ENCODE assay signal across 1 cellular context in the genomic region with DNA sequence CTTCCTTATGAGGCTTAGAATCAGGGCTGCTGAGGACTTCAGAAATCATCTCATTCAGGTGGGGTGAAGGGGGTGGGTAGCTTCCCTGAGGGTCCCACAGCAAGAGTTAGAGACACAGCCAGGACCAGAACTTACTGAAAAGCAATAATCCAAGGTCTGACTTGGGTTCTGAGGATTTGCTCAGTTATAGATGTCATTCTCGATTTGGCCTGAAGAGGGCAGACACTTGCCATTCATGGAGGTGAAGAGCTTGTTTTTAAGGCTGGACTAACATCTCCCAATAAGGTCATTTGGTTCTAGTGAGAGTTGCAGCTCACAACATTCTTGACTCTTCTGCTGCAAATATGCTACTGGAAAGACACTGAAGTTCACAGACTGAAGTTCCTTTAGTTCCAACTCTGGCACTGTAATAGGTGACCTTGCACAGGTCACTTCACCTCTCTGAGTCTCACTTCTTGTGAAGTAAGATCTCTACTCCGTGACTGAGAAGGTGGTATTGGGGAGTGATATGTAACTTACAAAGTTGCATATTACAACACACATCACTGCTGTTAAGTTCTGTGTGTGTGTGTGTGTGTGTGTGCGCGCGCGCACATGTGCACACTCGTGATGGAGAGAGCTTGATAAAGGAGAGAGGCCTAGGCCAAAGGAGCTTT.
A peak's percentile ranks its signal among the peaks of the same experiment; 100 is the strongest.
TF ChIP-seq lines count a peak whose summit lies in the region.

No MANE protein-coding gene starts in this region.

TF ChIP-seq in K562, 482 proteins besides CTCF, POLR2A, EP300 and RAD21 (continued from another document):
- TF ChIP-seq, protein P1, sequence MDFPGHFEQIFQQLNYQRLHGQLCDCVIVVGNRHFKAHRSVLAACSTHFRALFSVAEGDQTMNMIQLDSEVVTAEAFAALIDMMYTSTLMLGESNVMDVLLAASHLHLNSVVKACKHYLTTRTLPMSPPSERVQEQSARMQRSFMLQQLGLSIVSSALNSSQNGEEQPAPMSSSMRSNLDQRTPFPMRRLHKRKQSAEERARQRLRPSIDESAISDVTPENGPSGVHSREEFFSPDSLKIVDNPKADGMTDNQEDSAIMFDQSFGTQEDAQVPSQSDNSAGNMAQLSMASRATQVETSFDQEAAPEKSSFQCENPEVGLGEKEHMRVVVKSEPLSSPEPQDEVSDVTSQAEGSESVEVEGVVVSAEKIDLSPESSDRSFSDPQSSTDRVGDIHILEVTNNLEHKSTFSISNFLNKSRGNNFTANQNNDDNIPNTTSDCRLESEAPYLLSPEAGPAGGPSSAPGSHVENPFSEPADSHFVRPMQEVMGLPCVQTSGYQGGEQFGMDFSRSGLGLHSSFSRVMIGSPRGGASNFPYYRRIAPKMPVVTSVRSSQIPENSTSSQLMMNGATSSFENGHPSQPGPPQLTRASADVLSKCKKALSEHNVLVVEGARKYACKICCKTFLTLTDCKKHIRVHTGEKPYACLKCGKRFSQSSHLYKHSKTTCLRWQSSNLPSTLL (IDR thresholded peaks at IDR 0.05) = no peak
- TF ChIP-seq KAT8 (IDR thresholded peaks at IDR 0.05; ENCODE audit: low read depth) = no peak
- TF ChIP-seq, protein P2, sequence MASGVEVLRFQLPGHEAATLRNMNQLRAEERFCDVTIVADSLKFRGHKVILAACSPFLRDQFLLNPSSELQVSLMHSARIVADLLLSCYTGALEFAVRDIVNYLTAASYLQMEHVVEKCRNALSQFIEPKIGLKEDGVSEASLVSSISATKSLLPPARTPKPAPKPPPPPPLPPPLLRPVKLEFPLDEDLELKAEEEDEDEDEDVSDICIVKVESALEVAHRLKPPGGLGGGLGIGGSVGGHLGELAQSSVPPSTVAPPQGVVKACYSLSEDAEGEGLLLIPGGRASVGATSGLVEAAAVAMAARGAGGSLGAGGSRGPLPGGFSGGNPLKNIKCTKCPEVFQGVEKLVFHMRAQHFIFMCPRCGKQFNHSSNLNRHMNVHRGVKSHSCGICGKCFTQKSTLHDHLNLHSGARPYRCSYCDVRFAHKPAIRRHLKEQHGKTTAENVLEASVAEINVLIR (CRISPR knock-in tag; IDR thresholded peaks at IDR 0.05) = no peak
- TF ChIP-seq, protein P3, sequence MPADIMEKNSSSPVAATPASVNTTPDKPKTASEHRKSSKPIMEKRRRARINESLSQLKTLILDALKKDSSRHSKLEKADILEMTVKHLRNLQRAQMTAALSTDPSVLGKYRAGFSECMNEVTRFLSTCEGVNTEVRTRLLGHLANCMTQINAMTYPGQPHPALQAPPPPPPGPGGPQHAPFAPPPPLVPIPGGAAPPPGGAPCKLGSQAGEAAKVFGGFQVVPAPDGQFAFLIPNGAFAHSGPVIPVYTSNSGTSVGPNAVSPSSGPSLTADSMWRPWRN (IDR thresholded peaks at IDR 0.05; ENCODE audit: low read depth) = no peak
- no peak for TF ChIP-seq CXXC5 (CRISPR knock-in tag; IDR thresholded peaks at IDR 0.05)
- TF ChIP-seq, protein P4, sequence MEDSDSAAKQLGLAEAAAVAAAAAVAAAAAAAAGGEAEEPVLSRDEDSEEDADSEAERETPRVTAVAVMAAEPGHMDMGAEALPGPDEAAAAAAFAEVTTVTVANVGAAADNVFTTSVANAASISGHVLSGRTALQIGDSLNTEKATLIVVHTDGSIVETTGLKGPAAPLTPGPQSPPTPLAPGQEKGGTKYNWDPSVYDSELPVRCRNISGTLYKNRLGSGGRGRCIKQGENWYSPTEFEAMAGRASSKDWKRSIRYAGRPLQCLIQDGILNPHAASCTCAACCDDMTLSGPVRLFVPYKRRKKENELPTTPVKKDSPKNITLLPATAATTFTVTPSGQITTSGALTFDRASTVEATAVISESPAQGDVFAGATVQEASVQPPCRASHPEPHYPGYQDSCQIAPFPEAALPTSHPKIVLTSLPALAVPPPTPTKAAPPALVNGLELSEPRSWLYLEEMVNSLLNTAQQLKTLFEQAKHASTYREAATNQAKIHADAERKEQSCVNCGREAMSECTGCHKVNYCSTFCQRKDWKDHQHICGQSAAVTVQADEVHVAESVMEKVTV (CRISPR knock-in tag; IDR thresholded peaks at IDR 0.05) = peak; percentile 41; the same call in 1 of the 2 replicates
- TF ChIP-seq TAF15 (IDR thresholded peaks at IDR 0.05; ENCODE audit: low read depth, low read length) = no peak
- TF ChIP-seq CBFB (CRISPR knock-in tag; IDR thresholded peaks at IDR 0.05) = no peak
- no peak for TF ChIP-seq BCL6 (CRISPR knock-in tag; IDR thresholded peaks at IDR 0.05)
- TF ChIP-seq, protein P5, sequence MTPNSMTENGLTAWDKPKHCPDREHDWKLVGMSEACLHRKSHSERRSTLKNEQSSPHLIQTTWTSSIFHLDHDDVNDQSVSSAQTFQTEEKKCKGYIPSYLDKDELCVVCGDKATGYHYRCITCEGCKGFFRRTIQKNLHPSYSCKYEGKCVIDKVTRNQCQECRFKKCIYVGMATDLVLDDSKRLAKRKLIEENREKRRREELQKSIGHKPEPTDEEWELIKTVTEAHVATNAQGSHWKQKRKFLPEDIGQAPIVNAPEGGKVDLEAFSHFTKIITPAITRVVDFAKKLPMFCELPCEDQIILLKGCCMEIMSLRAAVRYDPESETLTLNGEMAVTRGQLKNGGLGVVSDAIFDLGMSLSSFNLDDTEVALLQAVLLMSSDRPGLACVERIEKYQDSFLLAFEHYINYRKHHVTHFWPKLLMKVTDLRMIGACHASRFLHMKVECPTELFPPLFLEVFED (CRISPR knock-in tag; conservative IDR thresholded peaks at IDR 0.05) = no peak
- no peak for TF ChIP-seq GABPB1 (CRISPR knock-in tag; IDR thresholded peaks at IDR 0.05)
- TF ChIP-seq, protein P6, sequence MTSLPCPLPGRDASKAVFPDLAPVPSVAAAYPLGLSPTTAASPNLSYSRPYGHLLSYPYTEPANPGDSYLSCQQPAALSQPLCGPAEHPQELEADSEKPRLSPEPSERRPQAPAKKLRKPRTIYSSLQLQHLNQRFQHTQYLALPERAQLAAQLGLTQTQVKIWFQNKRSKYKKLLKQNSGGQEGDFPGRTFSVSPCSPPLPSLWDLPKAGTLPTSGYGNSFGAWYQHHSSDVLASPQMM (CRISPR knock-in tag; IDR thresholded peaks at IDR 0.05) = no peak
- TF ChIP-seq, protein P7, sequence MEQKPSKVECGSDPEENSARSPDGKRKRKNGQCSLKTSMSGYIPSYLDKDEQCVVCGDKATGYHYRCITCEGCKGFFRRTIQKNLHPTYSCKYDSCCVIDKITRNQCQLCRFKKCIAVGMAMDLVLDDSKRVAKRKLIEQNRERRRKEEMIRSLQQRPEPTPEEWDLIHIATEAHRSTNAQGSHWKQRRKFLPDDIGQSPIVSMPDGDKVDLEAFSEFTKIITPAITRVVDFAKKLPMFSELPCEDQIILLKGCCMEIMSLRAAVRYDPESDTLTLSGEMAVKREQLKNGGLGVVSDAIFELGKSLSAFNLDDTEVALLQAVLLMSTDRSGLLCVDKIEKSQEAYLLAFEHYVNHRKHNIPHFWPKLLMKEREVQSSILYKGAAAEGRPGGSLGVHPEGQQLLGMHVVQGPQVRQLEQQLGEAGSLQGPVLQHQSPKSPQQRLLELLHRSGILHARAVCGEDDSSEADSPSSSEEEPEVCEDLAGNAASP (IDR thresholded peaks at IDR 0.05) = no peak
- TF ChIP-seq FOXJ2 (tag; IDR thresholded peaks at IDR 0.05) = no peak
- no peak for TF ChIP-seq KLF16 (IDR thresholded peaks at IDR 0.05)
- TF ChIP-seq, protein P8, sequence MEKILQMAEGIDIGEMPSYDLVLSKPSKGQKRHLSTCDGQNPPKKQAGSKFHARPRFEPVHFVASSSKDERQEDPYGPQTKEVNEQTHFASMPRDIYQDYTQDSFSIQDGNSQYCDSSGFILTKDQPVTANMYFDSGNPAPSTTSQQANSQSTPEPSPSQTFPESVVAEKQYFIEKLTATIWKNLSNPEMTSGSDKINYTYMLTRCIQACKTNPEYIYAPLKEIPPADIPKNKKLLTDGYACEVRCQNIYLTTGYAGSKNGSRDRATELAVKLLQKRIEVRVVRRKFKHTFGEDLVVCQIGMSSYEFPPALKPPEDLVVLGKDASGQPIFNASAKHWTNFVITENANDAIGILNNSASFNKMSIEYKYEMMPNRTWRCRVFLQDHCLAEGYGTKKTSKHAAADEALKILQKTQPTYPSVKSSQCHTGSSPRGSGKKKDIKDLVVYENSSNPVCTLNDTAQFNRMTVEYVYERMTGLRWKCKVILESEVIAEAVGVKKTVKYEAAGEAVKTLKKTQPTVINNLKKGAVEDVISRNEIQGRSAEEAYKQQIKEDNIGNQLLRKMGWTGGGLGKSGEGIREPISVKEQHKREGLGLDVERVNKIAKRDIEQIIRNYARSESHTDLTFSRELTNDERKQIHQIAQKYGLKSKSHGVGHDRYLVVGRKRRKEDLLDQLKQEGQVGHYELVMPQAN (IDR thresholded peaks at IDR 0.05; ENCODE audit: borderline replicate concordance) = no peak
- no peak for TF ChIP-seq TEAD1 (CRISPR knock-in tag; IDR thresholded peaks at IDR 0.05)
- TF ChIP-seq, protein P9, sequence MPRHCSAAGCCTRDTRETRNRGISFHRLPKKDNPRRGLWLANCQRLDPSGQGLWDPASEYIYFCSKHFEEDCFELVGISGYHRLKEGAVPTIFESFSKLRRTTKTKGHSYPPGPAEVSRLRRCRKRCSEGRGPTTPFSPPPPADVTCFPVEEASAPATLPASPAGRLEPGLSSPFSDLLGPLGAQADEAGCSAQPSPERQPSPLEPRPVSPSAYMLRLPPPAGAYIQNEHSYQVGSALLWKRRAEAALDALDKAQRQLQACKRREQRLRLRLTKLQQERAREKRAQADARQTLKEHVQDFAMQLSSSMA (CRISPR knock-in tag; IDR thresholded peaks at IDR 0.05) = no peak
- peak; percentile 62 for TF ChIP-seq SMC3 (conservative IDR thresholded peaks at IDR 0.05; ENCODE audit: insufficient read depth, low read depth, low read length)
- TF ChIP-seq, protein P10, sequence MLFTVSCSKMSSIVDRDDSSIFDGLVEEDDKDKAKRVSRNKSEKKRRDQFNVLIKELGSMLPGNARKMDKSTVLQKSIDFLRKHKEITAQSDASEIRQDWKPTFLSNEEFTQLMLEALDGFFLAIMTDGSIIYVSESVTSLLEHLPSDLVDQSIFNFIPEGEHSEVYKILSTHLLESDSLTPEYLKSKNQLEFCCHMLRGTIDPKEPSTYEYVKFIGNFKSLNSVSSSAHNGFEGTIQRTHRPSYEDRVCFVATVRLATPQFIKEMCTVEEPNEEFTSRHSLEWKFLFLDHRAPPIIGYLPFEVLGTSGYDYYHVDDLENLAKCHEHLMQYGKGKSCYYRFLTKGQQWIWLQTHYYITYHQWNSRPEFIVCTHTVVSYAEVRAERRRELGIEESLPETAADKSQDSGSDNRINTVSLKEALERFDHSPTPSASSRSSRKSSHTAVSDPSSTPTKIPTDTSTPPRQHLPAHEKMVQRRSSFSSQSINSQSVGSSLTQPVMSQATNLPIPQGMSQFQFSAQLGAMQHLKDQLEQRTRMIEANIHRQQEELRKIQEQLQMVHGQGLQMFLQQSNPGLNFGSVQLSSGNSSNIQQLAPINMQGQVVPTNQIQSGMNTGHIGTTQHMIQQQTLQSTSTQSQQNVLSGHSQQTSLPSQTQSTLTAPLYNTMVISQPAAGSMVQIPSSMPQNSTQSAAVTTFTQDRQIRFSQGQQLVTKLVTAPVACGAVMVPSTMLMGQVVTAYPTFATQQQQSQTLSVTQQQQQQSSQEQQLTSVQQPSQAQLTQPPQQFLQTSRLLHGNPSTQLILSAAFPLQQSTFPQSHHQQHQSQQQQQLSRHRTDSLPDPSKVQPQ (CRISPR knock-in tag; IDR thresholded peaks at IDR 0.05; ENCODE audit: borderline replicate concordance) = no peak
